ENCODE assay signal across 21 cellular contexts in the genomic region with DNA sequence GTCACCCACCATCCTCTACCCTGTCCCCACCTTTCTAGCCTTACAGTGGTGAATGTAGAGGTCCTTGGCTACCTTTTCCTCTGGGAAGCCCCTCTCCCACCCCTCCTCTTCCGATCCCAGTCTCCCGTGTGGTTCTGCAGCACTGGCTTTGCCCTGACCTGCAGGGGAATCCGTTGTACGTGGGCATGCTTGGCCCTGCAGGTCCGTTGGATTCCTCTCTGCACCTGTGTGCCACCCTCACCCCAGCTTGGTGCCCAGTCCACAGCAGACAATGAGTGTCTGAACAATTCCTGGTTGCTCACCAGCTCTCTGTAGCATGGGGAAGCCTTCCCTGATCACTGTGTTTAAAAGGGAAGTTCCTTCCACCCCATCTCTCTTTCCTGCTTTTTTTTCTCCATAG.
"Had no signal": no experiment of that assay in that cellular context is flagged by ENCODE, and none has a peak within 500 bp of the region (broad histone marks: within the 10 kb centered on the region; RNA-seq: fewer than 3 reads in every experiment).

No MANE protein-coding gene starts in this region.

- DNase-seq: activated CD4-positive, alpha-beta T cell treated with anti-CD3 and anti-CD28 coated beads for 1 hour; activated CD4-positive, alpha-beta T cell treated with anti-CD3 and anti-CD28 coated beads, Interleukin-2, amount 10 ng/mL, durations not matched to agents 24 days and 14 days; activated CD4-positive, alpha-beta T cell treated with anti-CD3 and anti-CD28 coated beads, Interleukin-2, amount 50 U/mL, for 48 hours; activated CD8-positive, alpha-beta memory T cell treated with anti-CD3 and anti-CD28 coated beads, Interleukin-2, amount 10 ng/mL, durations not matched to agents 7 days and 5 days; activated effector memory CD4-positive, alpha-beta T cell treated with Interleukin-2 at 50 U/mL for 16 hours; activated naive CD4-positive, alpha-beta T cell treated with Interleukin-2 at 50 U/mL for 16 hours; activated T-cell treated with anti-CD3 and anti-CD28 coated beads, Interleukin-2, amount 50 U/mL, for 24 hours; amygdala; brain microvascular endothelial cell; Kasumi-1; KBM-7; NCI-H1105 treated with DMSO at 0.1 percent for 48 hours; NCI-H146; NCI-H2081 treated with DMSO at 0.1 percent for 48 hours; NCI-H524; PC-3 had no signal

- H3K27me3 Mint-ChIP-seq: activated CD4-positive, alpha-beta T cell treated with anti-CD3 and anti-CD28 coated beads, Interleukin-2, amount 10 ng/mL, durations not matched to agents 24 days and 14 days; activated naive CD8-positive, alpha-beta T cell; activated T-cell treated with anti-CD3 and anti-CD28 coated beads, Interleukin-2, amount 50 U/mL, for 24 hours had no signal

- H3K4me1 Mint-ChIP-seq: activated CD4-positive, alpha-beta T cell treated with anti-CD3 and anti-CD28 coated beads, Interleukin-2, amount 10 ng/mL, durations not matched to agents 24 days and 14 days; activated CD8-positive, alpha-beta memory T cell treated with anti-CD3 and anti-CD28 coated beads, Interleukin-2, amount 10 ng/mL, durations not matched to agents 7 days and 5 days had no signal

- H3K36me3 Mint-ChIP-seq: activated CD8-positive, alpha-beta memory T cell treated with anti-CD3 and anti-CD28 coated beads, Interleukin-2, amount 10 ng/mL, durations not matched to agents 7 days and 5 days; activated naive CD8-positive, alpha-beta T cell; WTC11 had no signal

- H3K9me3 Mint-ChIP-seq: activated CD4-positive, alpha-beta T cell treated with anti-CD3 and anti-CD28 coated beads, Interleukin-2, amount 10 ng/mL, durations not matched to agents 24 days and 14 days; activated T-cell treated with anti-CD3 and anti-CD28 coated beads, Interleukin-2, amount 50 U/mL, for 24 hours; activated T-helper 1 cell treated with anti-CD3 and anti-CD28 coated beads, Interleukin-12 subunit alpha, Interleukin-12 subunit beta, Interleukin-2, Interleukin-4 antibody, amounts not matched to agents 30 ng/mL and 10 ng/mL and 1 ng/mL, durations not matched to agents 14 hours and 24 hours and 36 hours; T-helper 1 cell treated with Interleukin-12 subunit alpha and Interleukin-12 subunit beta and Interleukin-4 antibody, amounts not matched to agents 30 μg/mL and 1 μg/mL, for 36 hours; WTC11 had no signal

- H3K27ac Mint-ChIP-seq: activated CD4-positive, alpha-beta T cell treated with anti-CD3 and anti-CD28 coated beads, Interleukin-2, amount 10 ng/mL, durations not matched to agents 24 days and 14 days; activated CD8-positive, alpha-beta memory T cell treated with anti-CD3 and anti-CD28 coated beads, Interleukin-2, amount 10 ng/mL, durations not matched to agents 7 days and 5 days; activated naive CD8-positive, alpha-beta T cell; activated T-cell treated with anti-CD3 and anti-CD28 coated beads, Interleukin-2, amount 50 U/mL, for 24 hours; activated T-helper 1 cell treated with anti-CD3 and anti-CD28 coated beads, Interleukin-12 subunit alpha, Interleukin-12 subunit beta, Interleukin-2, Interleukin-4 antibody, amounts not matched to agents 30 ng/mL and 10 ng/mL and 1 ng/mL, durations not matched to agents 14 hours and 24 hours and 36 hours; T-helper 1 cell treated with Interleukin-12 subunit alpha and Interleukin-12 subunit beta and Interleukin-4 antibody, amounts not matched to agents 30 μg/mL and 1 μg/mL, for 36 hours; WTC11 had no signal

- H3K4me3 Mint-ChIP-seq: activated CD4-positive, alpha-beta T cell treated with anti-CD3 and anti-CD28 coated beads, Interleukin-2, amount 10 ng/mL, durations not matched to agents 24 days and 14 days; activated CD8-positive, alpha-beta memory T cell treated with anti-CD3 and anti-CD28 coated beads, Interleukin-2, amount 10 ng/mL, durations not matched to agents 7 days and 5 days; activated naive CD8-positive, alpha-beta T cell; activated T-cell treated with anti-CD3 and anti-CD28 coated beads, Interleukin-2, amount 50 U/mL, for 24 hours; activated T-helper 1 cell treated with anti-CD3 and anti-CD28 coated beads, Interleukin-12 subunit alpha, Interleukin-12 subunit beta, Interleukin-2, Interleukin-4 antibody, amounts not matched to agents 30 ng/mL and 10 ng/mL and 1 ng/mL, durations not matched to agents 14 hours and 24 hours and 36 hours; T-helper 1 cell treated with Interleukin-12 subunit alpha and Interleukin-12 subunit beta and Interleukin-4 antibody, amounts not matched to agents 30 μg/mL and 1 μg/mL, for 36 hours; WTC11 had no signal

- ATAC-seq: activated CD8-positive, alpha-beta memory T cell treated with anti-CD3 and anti-CD28 coated beads, Interleukin-2, amount 10 ng/mL, durations not matched to agents 7 days and 5 days; PC-3; Right ventricle myocardium inferior; WTC11 had no signal
